Comparison of ENCODE assay signal across 15 cellular contexts in genomic region chr7:94642838-94643653, GRCh38.
"Had no signal": no experiment of that assay in that cellular context is flagged by ENCODE, and none has a peak within 500 bp of the region (broad histone marks: within the 10 kb centered on the region; RNA-seq: fewer than 3 reads in every experiment).

No MANE protein-coding gene starts in this region.

- DNase-seq: activated naive CD4-positive, alpha-beta T cell; activated T-cell treated with anti-CD3 and anti-CD28 coated beads, Interleukin-2, amount 50 U/mL, for 24 hours; cerebellar nuclear complex; heart left ventricle; kidney; naive thymus-derived CD8-positive, alpha-beta T cell; retina; stimulated activated CD4-positive, alpha-beta T cell treated with anti-CD3 and anti-CD28 coated beads, Interleukin-4, amount 100 ng/mL, for 24 hours; stimulated activated naive CD4-positive, alpha-beta T cell treated with Interleukin-2 at 50 U/mL for 16 hours had no signal

- H3K36me3 ChIP-seq: thoracic aorta, vagina had no signal

- H3K4me3 ChIP-seq: coronary artery, heart left ventricle, lung, thoracic aorta, vagina had no signal

- H3K4me1 ChIP-seq: heart left ventricle, vagina had no signal

- H3K27ac ChIP-seq: coronary artery, heart left ventricle, thoracic aorta, vagina had no signal

- FAIRE-seq: astrocyte, kidney, TTC549 had no signal

- H3K9me3 ChIP-seq: heart left ventricle, thoracic aorta, vagina had no signal

- ATAC-seq: heart left ventricle; naive thymus-derived CD8-positive, alpha-beta T cell had no signal

- H3K27me3 ChIP-seq: heart left ventricle, vagina had no signal
